Comparison of ENCODE assay signal across 8 cellular contexts in the genomic region with DNA sequence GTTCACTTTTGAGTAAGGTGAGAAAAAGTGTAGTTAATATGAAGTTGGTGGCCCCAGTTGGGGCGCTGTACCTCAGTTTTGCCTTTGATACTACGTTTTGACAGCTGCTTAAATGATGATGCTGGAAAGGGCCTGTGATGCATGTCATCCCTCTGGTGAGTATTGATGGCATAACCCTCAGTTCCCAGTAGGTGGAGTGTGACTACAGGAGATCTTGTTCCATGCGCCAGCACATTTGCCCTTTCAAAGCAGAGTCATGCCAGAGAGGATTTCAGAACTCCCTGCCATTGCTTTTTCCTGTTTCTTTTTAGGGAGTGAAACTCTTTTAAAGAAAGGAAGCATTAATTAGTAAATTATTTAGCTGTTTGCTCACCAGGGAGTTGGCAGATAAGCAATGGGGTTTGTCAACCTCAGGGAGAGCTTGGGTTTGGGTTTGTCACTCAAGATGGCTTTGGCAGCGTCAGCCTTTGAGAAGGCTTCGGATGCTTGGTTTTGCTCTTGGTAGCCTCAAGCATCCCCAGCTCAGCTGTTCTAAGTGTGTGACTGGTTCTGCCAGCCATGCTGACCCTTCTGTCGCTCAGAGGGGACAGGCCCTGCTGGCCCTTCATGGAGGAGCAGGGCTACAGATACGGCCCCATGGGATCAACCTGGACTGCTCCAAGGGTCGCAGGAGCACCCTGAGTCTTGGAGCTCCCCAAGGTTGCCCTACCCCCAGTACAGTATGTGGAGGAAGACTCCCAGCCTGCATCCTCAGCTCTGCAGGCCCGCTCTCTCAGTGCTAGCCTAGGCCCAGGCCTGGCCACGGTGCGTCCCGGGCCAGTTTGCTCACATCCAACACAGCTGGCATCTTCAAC. TPM values are rescaled to one million over a fixed set of nuclear protein-coding genes. Genes with fewer than 3 reads are reported as not detected.
A peak's percentile ranks its signal among the peaks of the same experiment; 100 is the strongest.
DNase-seq lines count a peak whose midpoint lies in the region; ATAC-seq and TF ChIP-seq lines count a peak whose summit lies in the region.

No MANE protein-coding gene starts in this region.

- peak; percentile 87 for TF ChIP-seq CTCF in fibroblast of mammary gland (conservative IDR thresholded peaks at IDR 0.05; ENCODE audit: control insufficient read depth, insufficient read depth, low read depth, low read length)
- peak; percentile 80 for TF ChIP-seq CTCF in natural killer cell (IDR thresholded peaks at IDR 0.05)
- peak; percentile 78 for TF ChIP-seq CTCF in thoracic aorta (IDR thresholded peaks at IDR 0.05)

- no peaks in the 10 kb centered on the region for H3K36me3 Mint-ChIP-seq in natural killer cell

- no peak overlapping the region for H3K4me3 Mint-ChIP-seq in natural killer cell

- H3K27me3 Mint-ChIP-seq in natural killer cell (ENCODE audit: low read depth in 2 of 2), result no peaks in the 10 kb centered on the region

- no peaks in the 10 kb centered on the region for H3K9me3 ChIP-seq in thoracic aorta

- DNase-seq in DMS79 treated with DMSO at 0.1 percent for 48 hours (lab: John Stamatoyannopoulos, UW) (peak; percentile 89), HS-27A (ENCODE audit: low read depth) (peak; percentile 26), NCI-H774 (lab: John Stamatoyannopoulos, UW) (peak; percentile 38), fibroblast of mammary gland (ENCODE audit: low read depth) (peak; percentile 82), natural killer cell (peak; percentile 25), thoracic aorta (ENCODE audit: low spot score) (peak; percentile 52)
- peak; percentile 4 for DNase-seq in activated CD8-positive, alpha-beta memory T cell treated with anti-CD3 and anti-CD28 coated beads, Interleukin-2, amount 50 U/mL, for 1 hour (ENCODE audit: extremely low read depth)

- H3K27ac Mint-ChIP-seq in natural killer cell, result no peak overlapping the region

- peaks cover 14 to 19% of the 10 kb centered on the region in 2 donors for H3K4me1 ChIP-seq in thoracic aorta (ENCODE audit: control insufficient read depth in 1 of 2, low read depth in 2 of 2)

- peak overlapping the region; percentile 45 to 61 for H3K27ac ChIP-seq in thoracic aorta

- H3K27me3 ChIP-seq in thoracic aorta (replicated peaks; ENCODE audit: insufficient read depth), result no peaks in the 10 kb centered on the region

- peaks cover 11% of the 10 kb centered on the region for H3K36me3 ChIP-seq in thoracic aorta

- intact Hi-C loops in natural killer cell (cut with micrococcal nuclease), result loop anchor here (1.0 to 5.0 kb wide), 4 partner anchors 125 to 330 kb away; no protein-coding TSS in a partner anchor

- H3K4me3 ChIP-seq in fibroblast of mammary gland (ENCODE audit: control insufficient read depth, low read depth, low read length) (no peak overlapping the region), thoracic aorta (no peak overlapping the region)

- ATAC-seq in GM21423 (IDR thresholded peaks at IDR 0.05; ENCODE audit: unreplicated experiment) (peak; percentile 48), natural killer cell (peak; percentile 93 to 100 (median 99)), thoracic aorta (ENCODE audit: insufficient number of reproducible peaks, low FRiP score, low read depth) (peak; percentile 80)

- no peaks in the 10 kb centered on the region for H3K9me3 Mint-ChIP-seq in natural killer cell

- H3K4me1 Mint-ChIP-seq in natural killer cell, result no peaks in the 10 kb centered on the region

RNA-seq across cellular contexts. Expression of a gene that starts 29.1 kb away (rescaled TPM):
- total RNA-seq in natural killer cell, result 1 to 10 TPM; 1.2 to 2.3 (median 2.0) TPM
- total RNA-seq in thoracic aorta, result 100 to 1,000 TPM in 1 of 2 donors, 10 to 100 TPM in 1; 68.5 to 103 TPM

Comparison
In these comparisons a context has a peak if more than half of its experiments do, and no peak if none do; other contexts are left out.
1. DNase-seq: peak in every context shown above with its lines; median percentile 89 in DMS79 treated with DMSO at 0.1 percent for 48 hours; 82 in fibroblast of mammary gland; 52 in thoracic aorta; 38 in NCI-H774; 26 in HS-27A; 25 in natural killer cell; 4 in activated CD8-positive, alpha-beta memory T cell treated with anti-CD3 and anti-CD28 coated beads, Interleukin-2, amount 50 U/mL, for 1 hour.
2. ATAC-seq: peak in every context shown above with its lines; median percentile 99 in natural killer cell; 80 in thoracic aorta; 48 in GM21423.
3. RNA of a gene that starts 29.1 kb away (total RNA-seq): 68.5 to 103 TPM in thoracic aorta; 1.2 to 2.3 TPM in natural killer cell; every median in the first group is over 10 times any median in the second.
4. Peak in every context shown above with its lines, with median percentiles within 50 percentile points of each other: CTCF ChIP-seq.